ENCODE assay signal across 25 cellular contexts in genomic region chr6:136437246-136437645, GRCh38.
DNase-seq lines count a peak whose midpoint lies in the region; ATAC-seq, FAIRE-seq and TF ChIP-seq lines count a peak whose summit lies in the region.
"Had no signal": no experiment of that assay in that cellular context is flagged by ENCODE, and none has a peak within 500 bp of the region (broad histone marks: within the 10 kb centered on the region; RNA-seq: fewer than 3 reads in every experiment).

No MANE protein-coding gene starts in this region.

- POLR2A ChIA-PET in HepG2 (lab: Yijun Ruan, JAX): no interaction called here
- POLR2A ChIA-PET in activated CD8-positive, alpha-beta T cell treated with anti-CD3 and anti-CD28 coated beads for 36 hours (lab: Charles Lee): no interaction called here

- H3K9me3 Mint-ChIP-seq in activated CD8-positive, alpha-beta T cell treated with anti-CD3 and anti-CD28 coated beads for 36 hours: no peaks in the 10 kb centered on the region

- no peak overlapping the region for H3K4me2 ChIP-seq in HepG2 (ENCODE audit: low read depth, low read length)
- no peak overlapping the region for H3K4me2 ChIP-seq in osteoblast (ENCODE audit: insufficient read depth, low read length)
- H3K4me2 ChIP-seq: BLaER1 had no signal

- H3K4me1 ChIP-seq in liver (ENCODE audit: control insufficient read depth in 4 of 4, insufficient read depth in 4 of 4, low read length in 3 of 4) (peaks cover 7 to 27% (median 15%) of the 10 kb centered on the region in 4 donors), HepG2 (ENCODE audit: insufficient read depth, low read length) (no peaks in the 10 kb centered on the region), osteoblast (ENCODE audit: insufficient read depth, low read length) (no peaks in the 10 kb centered on the region)
- H3K4me1 ChIP-seq: BLaER1 had no signal

- ATAC-seq in HepG2: no peak
- no peak for ATAC-seq in activated CD8-positive, alpha-beta T cell treated with anti-CD3 and anti-CD28 coated beads for 36 hours
- ATAC-seq: SK-N-SH treated with all-trans-retinoic acid at 6 μM for 48 hours had no signal

- H3K79me2 ChIP-seq in HepG2 (ENCODE audit: insufficient read depth, low read length) (no peaks in the 10 kb centered on the region), osteoblast (ENCODE audit: insufficient read depth, low read length) (no peaks in the 10 kb centered on the region)

- no TSS peak for BruUV-seq in HepG2 (replicated peaks; lab: Mats Ljungman, UMichigan)

- TF ChIP-seq POLR2A in HepG2 (IDR thresholded peaks at IDR 0.05; ENCODE audit: insufficient read depth in 1 of 2, low read depth in 2 of 2, low read length in 2 of 2) (no peak), GM12892 (IDR thresholded peaks at IDR 0.05; ENCODE audit: low read depth, low read length) (no peak)

- no peaks in the 10 kb centered on the region for H3K27me3 ChIP-seq in liver (ENCODE audit: control insufficient read depth in 4 of 4, insufficient read depth in 4 of 4, low read length in 3 of 4)
- H3K27me3 ChIP-seq in HepG2 (ENCODE audit: control insufficient read depth in 1 of 2, insufficient read depth in 2 of 2, low read length in 2 of 2): 0 out of 5 replicates have a peak, but pooled peaks cover 0 to 4% of the 10 kb centered on the region in 2 experiments
- no peaks in the 10 kb centered on the region for H3K27me3 ChIP-seq in dorsolateral prefrontal cortex
- no peaks in the 10 kb centered on the region for H3K27me3 ChIP-seq in layer of hippocampus (ENCODE audit: control insufficient read depth, insufficient read depth, low read length)
- H3K27me3 ChIP-seq in osteoblast (ENCODE audit: insufficient read depth, low read length): no peaks in the 10 kb centered on the region
- H3K27me3 ChIP-seq: BLaER1 had no signal

- TF ChIP-seq RAD21 in liver (IDR thresholded peaks at IDR 0.05) (no peak), HepG2 (CRISPR knock-in tag; IDR thresholded peaks at IDR 0.05) (no peak)

- H3K36me3 ChIP-seq in liver (ENCODE audit: control insufficient read depth in 4 of 4, insufficient read depth in 3 of 4, low read depth in 1 of 4, low read length in 3 of 4): no peaks in the 10 kb centered on the region
- H3K36me3 ChIP-seq in HepG2 (replicated peaks in 1 of 2; ENCODE audit: control insufficient read depth in 1 of 2, insufficient read depth in 2 of 2, low read length in 2 of 2): no peaks in the 10 kb centered on the region
- H3K36me3 ChIP-seq in osteoblast (ENCODE audit: insufficient read depth, low read length): no peaks in the 10 kb centered on the region
- H3K36me3 ChIP-seq: BLaER1, MG63 had no signal

- H3K27me3 Mint-ChIP-seq in activated CD8-positive, alpha-beta T cell treated with anti-CD3 and anti-CD28 coated beads for 36 hours: no peaks in the 10 kb centered on the region

- no peak overlapping the region for H3K4me3 Mint-ChIP-seq in activated CD8-positive, alpha-beta T cell treated with anti-CD3 and anti-CD28 coated beads for 36 hours
- H3K4me3 Mint-ChIP-seq: CD4-positive, CD25-positive, alpha-beta regulatory T cell had no signal

- TF ChIP-seq EP300 in HepG2 (IDR thresholded peaks at IDR 0.05; ENCODE audit: low read depth in 2 of 2, low read length in 2 of 2) (no peak), HepG2 (CRISPR knock-in tag; IDR thresholded peaks at IDR 0.05; ENCODE audit: borderline replicate concordance) (no peak)

- CTCF ChIA-PET in HepG2 (lab: Yijun Ruan, JAX; ENCODE audit: low intra/inter-chr PET ratio, low total read pairs): no interaction called here
- CTCF ChIA-PET in activated CD8-positive, alpha-beta T cell treated with anti-CD3 and anti-CD28 coated beads for 36 hours (lab: Charles Lee): interaction anchor here (1.4 kb wide), 1 partner anchor 8 kb away, joined by 4 read pairs; no protein-coding TSS in a partner anchor

- no peak overlapping the region for H3K27ac Mint-ChIP-seq in activated CD8-positive, alpha-beta T cell treated with anti-CD3 and anti-CD28 coated beads for 36 hours
- H3K27ac Mint-ChIP-seq: CD4-positive, CD25-positive, alpha-beta regulatory T cell had no signal

- no peak overlapping the region for H2AFZ ChIP-seq in HepG2 (ENCODE audit: low read length)
- no peak overlapping the region for H2AFZ ChIP-seq in osteoblast (ENCODE audit: low read length)
- H2AFZ ChIP-seq: GM23248 had no signal

- FAIRE-seq in HepG2 (lab: Jason Lieb, UNC): no peak
- FAIRE-seq in GM12892 (lab: Jason Lieb, UNC): no peak
- FAIRE-seq: GM18507 had no signal

- no peak for DNase-seq in HepG2 (ENCODE audit: low spot score)
- no peak for DNase-seq in dorsolateral prefrontal cortex
- DNase-seq in activated CD8-positive, alpha-beta T cell treated with anti-CD3 and anti-CD28 coated beads for 36 hours: no peak
- no peak for DNase-seq in GM12892 (ENCODE audit: insufficient read length)
- DNase-seq in osteoblast (ENCODE audit: insufficient read length, low spot score, missing footprints): no peak
- DNase-seq in AG20443 (ENCODE audit: low spot score): no peak
- DNase-seq: 8988T; CD4-positive, CD25-positive, alpha-beta regulatory T cell; DMS153; DND-41; GM23248; HCEC 1CT; IMR-90; KG1; MG63; NCI-H1092; NCI-H187; NCI-H446; NCI-H524 treated with DMSO at 0.1 percent for 48 hours; NCI-H774 had no signal

- H4K20me1 ChIP-seq in HepG2 (ENCODE audit: insufficient read depth, low read length) (no peaks in the 10 kb centered on the region), osteoblast (ENCODE audit: insufficient read depth, low read length) (no peaks in the 10 kb centered on the region)
- H4K20me1 ChIP-seq: BLaER1 had no signal

- H3K9ac ChIP-seq in liver (ENCODE audit: low read depth in 1 of 2, low read length in 2 of 2) (no peak overlapping the region), HepG2 (ENCODE audit: insufficient read depth, low read depth, low read length) (no peak overlapping the region)
- H3K9ac ChIP-seq: BLaER1, GM23248 had no signal

- in situ Hi-C loops in HepG2 (cut with HindIII; ENCODE audit: extremely low pct_ligation_motif_present, low pct_unique_long_range_greater_than_20kb): no loop called here

- TF ChIP-seq CTCF in liver (IDR thresholded peaks at IDR 0.05; ENCODE audit: low read depth, low read length, missing input control) (no peak), HepG2 (CRISPR knock-in tag; IDR thresholded peaks at IDR 0.05) (no peak), dorsolateral prefrontal cortex (IDR thresholded peaks at IDR 0.05 in 54 of 56, conservative IDR thresholded peaks at IDR 0.05 in 2 of 56; ENCODE audit: low read depth in 1 of 56, partially characterized antibody in 56 of 56) (no peak), osteoblast (IDR thresholded peaks at IDR 0.05; ENCODE audit: extremely low read depth, low read depth, low read length) (no peak)
- TF ChIP-seq CTCF in activated CD8-positive, alpha-beta T cell treated with anti-CD3 and anti-CD28 coated beads for 36 hours (IDR thresholded peaks at IDR 0.05): no peak

- H3K9me3 ChIP-seq in liver (ENCODE audit: control insufficient read depth in 4 of 4, low read length in 3 of 4): no peaks in the 10 kb centered on the region
- no peaks in the 10 kb centered on the region for H3K9me3 ChIP-seq in HepG2 (ENCODE audit: low read length)
- H3K9me3 ChIP-seq in osteoblast (ENCODE audit: low read depth, low read length): no peaks in the 10 kb centered on the region
- H3K9me3 ChIP-seq: BLaER1, MG63 had no signal

- no peaks in the 10 kb centered on the region for H3K36me3 Mint-ChIP-seq in activated CD8-positive, alpha-beta T cell treated with anti-CD3 and anti-CD28 coated beads for 36 hours (ENCODE audit: low read depth)
- H3K36me3 Mint-ChIP-seq: CD4-positive, CD25-positive, alpha-beta regulatory T cell had no signal

- intact Hi-C loops in HepG2 (cut with micrococcal nuclease; ENCODE audit: unreplicated experiment): no loop called here
- intact Hi-C loops in dorsolateral prefrontal cortex (cut with DNase I): loop anchor here (10.0 kb wide), 1 partner anchor 88 kb away; no protein-coding TSS in a partner anchor
- intact Hi-C loops in activated CD8-positive, alpha-beta T cell treated with anti-CD3 and anti-CD28 coated beads for 36 hours (cut with micrococcal nuclease): no loop called here

- H3K4me1 Mint-ChIP-seq in activated CD8-positive, alpha-beta T cell treated with anti-CD3 and anti-CD28 coated beads for 36 hours (ENCODE audit: low read depth): no peaks in the 10 kb centered on the region
- H3K4me1 Mint-ChIP-seq: CD4-positive, CD25-positive, alpha-beta regulatory T cell had no signal

- WGBS in liver: 55% methylated on average over 3 of the region's 3 CpGs
- WGBS in HepG2 (ENCODE audit: low lambda C conversion rate): 8% methylated on average over 3 of the region's 3 CpGs

- H3K27ac ChIP-seq in liver (ENCODE audit: low read depth in 1 of 2, low read length in 2 of 2) (no peak overlapping the region), HepG2 (ENCODE audit: extremely low read length, insufficient read depth, low read length) (no peak overlapping the region), dorsolateral prefrontal cortex (peak overlapping the region in 58 of 59 donors; percentile 10 to 98 (median 91)), layer of hippocampus (ENCODE audit: low read depth, low read length) (peak overlapping the region; percentile 76), osteoblast (ENCODE audit: low read depth, low read length) (no peak overlapping the region)
- H3K27ac ChIP-seq: BLaER1, GM23248 had no signal

- H3K4me3 ChIP-seq in liver (ENCODE audit: low read depth in 1 of 3, low read length in 3 of 3): no peak overlapping the region
- no peak overlapping the region for H3K4me3 ChIP-seq in HepG2 (replicated peaks in 1 of 3; ENCODE audit: insufficient read depth in 1 of 3, low read depth in 2 of 3, low read length in 3 of 3)
- H3K4me3 ChIP-seq in dorsolateral prefrontal cortex: peak overlapping the region in 9 of 59 donors; percentile 3 to 16 (median 7)
- no peak overlapping the region for H3K4me3 ChIP-seq in osteoblast (ENCODE audit: insufficient read depth, low read length)
- H3K4me3 ChIP-seq: BLaER1, GM23248, MG63 had no signal

TF ChIP-seq in liver, 16 proteins besides CTCF, POLR2A, EP300 and RAD21 (continues in another document):
- TF ChIP-seq HNF4G (IDR thresholded peaks at IDR 0.05): no peak
- TF ChIP-seq YY1 (IDR thresholded peaks at IDR 0.05): no peak
- TF ChIP-seq TAF1 (conservative IDR thresholded peaks at IDR 0.05): no peak
- peak; percentile 8 to 40 for TF ChIP-seq HNF4A (conservative IDR thresholded peaks at IDR 0.05)
- peak; percentile 7 for TF ChIP-seq FOXA2 (IDR thresholded peaks at IDR 0.05)
- TF ChIP-seq RXRA (IDR thresholded peaks at IDR 0.05): peak in 1 of 2 donors; percentile 17

TF ChIP-seq in HepG2, 621 proteins besides CTCF, POLR2A, EP300 and RAD21 (continues in another document):
- TF ChIP-seq ATF3 (CRISPR knock-in tag; IDR thresholded peaks at IDR 0.05): no peak

Comparison
In these comparisons a context has a peak if more than half of its experiments do, and no peak if none do; other contexts are left out.
1. H3K27ac ChIP-seq: peak in dorsolateral prefrontal cortex (58 of 59) and layer of hippocampus (single experiment); none in liver (0 of 2), HepG2 (single experiment) and osteoblast (single experiment).
2. intact Hi-C loops: an anchor here in dorsolateral prefrontal cortex (10.0 kb wide); none called in HepG2 and activated CD8-positive, alpha-beta T cell treated with anti-CD3 and anti-CD28 coated beads for 36 hours.